In the genomic region with DNA sequence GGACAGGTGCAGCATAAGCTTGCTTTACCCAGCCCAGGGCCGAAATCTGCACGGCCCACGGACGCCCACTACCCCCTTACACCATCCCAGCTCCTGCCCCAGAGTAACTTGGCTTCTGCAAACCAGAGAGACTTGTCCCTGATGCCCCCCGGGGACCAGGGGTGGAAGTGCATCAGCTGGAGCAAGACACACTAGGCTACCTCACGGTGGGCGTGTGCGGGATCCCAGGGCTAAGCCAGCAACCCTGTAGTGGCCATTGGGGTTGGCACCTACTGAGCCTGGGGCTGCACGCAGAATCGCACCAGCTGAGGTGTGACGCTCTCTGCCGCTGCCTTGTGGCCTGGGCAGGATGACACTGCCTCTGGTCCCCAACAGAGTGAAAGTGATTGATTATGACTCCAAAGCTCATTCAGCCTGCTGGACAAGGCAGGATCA, we compare ENCODE assay signal across 9 cellular contexts. TPM values are rescaled to one million over a fixed set of nuclear protein-coding genes. Genes with fewer than 3 reads are reported as not detected.
DNase-seq lines count a peak whose midpoint lies in the region; ATAC-seq, FAIRE-seq and TF ChIP-seq lines count a peak whose summit lies in the region.
"Had no signal": no experiment of that assay in that cellular context is flagged by ENCODE, and none has a peak within 500 bp of the region (broad histone marks: within the 10 kb centered on the region; RNA-seq: fewer than 3 reads in every experiment).

No MANE protein-coding gene starts in this region.

- no peak overlapping the region for H4K91ac ChIP-seq in H1 (replicated peaks; ENCODE audit: insufficient read length, low read length)

- no peak overlapping the region for H3K18ac ChIP-seq in H1 (ENCODE audit: extremely low read depth, low read length)

- H2AFZ ChIP-seq in H1 (ENCODE audit: low read length), result no peak overlapping the region

- intact Hi-C loops in sciatic nerve (cut with DNase I), result no loop called here

- no peak overlapping the region for H2BK20ac ChIP-seq in H1 (ENCODE audit: low read length)

- peak; percentile 17 for ATAC-seq in sciatic nerve
- no peak for ATAC-seq in GM19035 (IDR thresholded peaks at IDR 0.05; ENCODE audit: unreplicated experiment)
- no peak for ATAC-seq in HG03139 (IDR thresholded peaks at IDR 0.05; ENCODE audit: unreplicated experiment)

- H3K4me2 ChIP-seq in H1 (ENCODE audit: insufficient read depth in 1 of 2, low read depth in 2 of 2, low read length in 2 of 2), result no peak overlapping the region

- no peak overlapping the region for H3K56ac ChIP-seq in H1 (replicated peaks; ENCODE audit: insufficient read length, low read depth, low read length)

- no peak overlapping the region for H2AK5ac ChIP-seq in H1 (ENCODE audit: low read depth, low read length)

- no peak overlapping the region for H2BK5ac ChIP-seq in H1 (ENCODE audit: low read depth, low read length)

- no peak overlapping the region for H4K5ac ChIP-seq in H1 (ENCODE audit: insufficient read length, low read depth, low read length)

- DNase-seq in activated gamma-delta T cell treated with Interleukin-2 at 50 U/mL for 16 hours (peak; percentile 31), activated gamma-delta T cell (lab: John Stamatoyannopoulos, UW) (no peak), T follicular helper cell (ENCODE audit: low read depth) (peak; percentile 19), H1 (ENCODE audit: low read depth in 1 of 2, low spot score in 2 of 2) (peak; percentile 43 to 83), sciatic nerve (ENCODE audit: low spot score) (no peak), NCI-H187 (lab: John Stamatoyannopoulos, UW) (no peak)

- TF ChIP-seq POLR2A in H1 (IDR thresholded peaks at IDR 0.05; ENCODE audit: control extremely low read depth in 1 of 2, low read depth in 2 of 2, low read length in 2 of 2), result no peak

- H3K79me1 ChIP-seq in H1 (ENCODE audit: low read depth, low read length), result peaks cover 4% of the 10 kb centered on the region

- no peaks in the 10 kb centered on the region for H3K36me3 ChIP-seq in H1 (ENCODE audit: control insufficient read depth in 2 of 4, insufficient read depth in 4 of 4, low read length in 3 of 4)
- H3K36me3 ChIP-seq: pancreas had no signal

- H3K14ac ChIP-seq in H1 (ENCODE audit: insufficient read length), result no peak overlapping the region

- H3K27ac ChIP-seq in H1 (ENCODE audit: low read depth, low read length), result no peak overlapping the region
- H3K27ac ChIP-seq: pancreas had no signal

- POLR2A ChIA-PET in H1 (lab: Charles Lee; ENCODE audit: partially characterized antibody), result interaction anchor here (0.8 to 2.5 kb wide), 5 partner anchors 11 to 208 kb away, joined by 3 to 7 read pairs (median 4); no protein-coding TSS in a partner anchor

- no peak overlapping the region for H3K4ac ChIP-seq in H1 (replicated peaks; ENCODE audit: insufficient read length, low read depth, low read length)

- CTCF ChIA-PET in H1 (lab: Charles Lee; ENCODE audit: partially characterized antibody), result interaction anchor here (0.6 to 2.8 kb wide), 23 partner anchors 10 to 223 kb away, joined by 3 to 21 read pairs (median 3); partner anchors contain the start of gene SLC2A8

- peaks cover 0 to 8% (median 5%) of the 10 kb centered on the region in 4 experiments; a peak in 6 of 7 replicates for H3K4me1 ChIP-seq in H1 (replicated peaks in 1 of 4; ENCODE audit: control insufficient read depth in 3 of 4, insufficient read depth in 4 of 4, low read length in 3 of 4)

- TF ChIP-seq RAD21 in H1 (IDR thresholded peaks at IDR 0.05 in 1 of 2, conservative IDR thresholded peaks at IDR 0.05 in 1 of 2; ENCODE audit: low read depth in 2 of 2, low read length in 2 of 2), result peak; percentile 63 to 70

- peaks cover 2% of the 10 kb centered on the region; the same call in 1 of the 2 replicates for H3K23me2 ChIP-seq in H1 (ENCODE audit: low read depth, low read length)

- no peak overlapping the region for H2BK120ac ChIP-seq in H1 (replicated peaks; ENCODE audit: low read depth, low read length)

- H3K9me3 ChIP-seq in H1 (ENCODE audit: insufficient read depth in 2 of 2, low read depth in 1 of 2, low read length in 1 of 2), result no peaks in the 10 kb centered on the region
- H3K9me3 ChIP-seq: pancreas had no signal

- no peak overlapping the region for H3K23ac ChIP-seq in H1 (ENCODE audit: insufficient read length)

- no peak for FAIRE-seq in H1 (lab: Jason Lieb, UNC)
- FAIRE-seq: pancreas had no signal

- no peak overlapping the region for H2BK15ac ChIP-seq in H1 (ENCODE audit: low read length)

- H2BK12ac ChIP-seq in H1 (ENCODE audit: low read depth, low read length), result no peak overlapping the region

- H3K79me2 ChIP-seq in H1 (ENCODE audit: control insufficient read depth in 1 of 2, insufficient read depth in 2 of 2, low read length in 2 of 2), result peaks cover 0 to 7% of the 10 kb centered on the region in 2 experiments; a peak in 1 of 4 replicates

- TF ChIP-seq EP300 in H1 (IDR thresholded peaks at IDR 0.05; ENCODE audit: borderline replicate concordance in 1 of 2, low read depth in 2 of 2, low read length in 2 of 2), result no peak

- WGBS in H1 (ENCODE audit: extremely low coverage in 1 of 2, insufficient coverage in 1 of 2, insufficient read length in 1 of 2, insufficient replicate concordance in 2 of 2, low coverage in 1 of 2, low lambda C conversion rate in 2 of 2, missing lambda C conversion rate in 1 of 2), 2 experiments, result 62% methylated on average over 12 of the region's 12 CpGs; no CpG with 5 or more reads in 1 of the 2 experiments

- H4K8ac ChIP-seq in H1 (ENCODE audit: extremely low read depth, insufficient read depth, low read length), result no peak overlapping the region

- H3K9ac ChIP-seq in H1 (replicated peaks in 1 of 4; ENCODE audit: extremely low read depth in 1 of 4, low read depth in 3 of 4, low read length in 3 of 4), result no peak overlapping the region

- peak; percentile 65 to 76 (median 70) for TF ChIP-seq CTCF in H1 (IDR thresholded peaks at IDR 0.05; ENCODE audit: control extremely low read depth in 1 of 3, insufficient read depth in 1 of 3, low read depth in 1 of 3, low read length in 3 of 3)

- no peak overlapping the region for H3K4me3 ChIP-seq in H1 (ENCODE audit: extremely low read depth in 1 of 4, insufficient read depth in 2 of 4, low read depth in 3 of 4, low read length in 4 of 4)

- H3K27me3 ChIP-seq in H1 (replicated peaks in 1 of 4; ENCODE audit: control insufficient read depth in 3 of 4, extremely low read depth in 1 of 4, insufficient read depth in 3 of 4, low read length in 3 of 4), result no peaks in the 10 kb centered on the region
- H3K27me3 ChIP-seq: pancreas had no signal

- H4K20me1 ChIP-seq in H1 (replicated peaks in 1 of 2; ENCODE audit: control insufficient read depth in 1 of 2, insufficient read depth in 2 of 2, low read length in 2 of 2), result peaks cover 2% of the 10 kb centered on the region in 2 experiments

TF ChIP-seq in H1, 55 proteins besides CTCF, POLR2A, EP300 and RAD21 (continues in another document):
- TF ChIP-seq SIN3A (conservative IDR thresholded peaks at IDR 0.05 in 1 of 2, IDR thresholded peaks at IDR 0.05 in 1 of 2; ENCODE audit: low read depth in 1 of 2, low read length in 2 of 2), result 0 out of 4 replicates have a peak, but pooled peaks of 1 of the 2 experiments have one; percentile 17
- TF ChIP-seq, protein P1, sequence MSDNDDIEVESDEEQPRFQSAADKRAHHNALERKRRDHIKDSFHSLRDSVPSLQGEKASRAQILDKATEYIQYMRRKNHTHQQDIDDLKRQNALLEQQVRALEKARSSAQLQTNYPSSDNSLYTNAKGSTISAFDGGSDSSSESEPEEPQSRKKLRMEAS (IDR thresholded peaks at IDR 0.05), result peak; percentile 59

RNA-seq across cellular contexts. Expression of gene ZNF79, which starts 6.1 kb away (rescaled TPM):
- total RNA-seq in H1 (2021; fragmentation: NEBNext Ultra II Directional; extraction: Animal tissue kit (Norgen Biotek cat#: 25700)), result 7.4 and 7.6 TPM in 2 replicates
- 2.4 and 2.7 TPM in 2 replicates for polyA plus RNA-seq in H1 (2011; rRNA removed)
- 3.0 TPM for polyA plus RNA-seq in H1 (2011; cell fraction: cytosol; rRNA removed)
- 4.6 TPM for polyA plus RNA-seq in H1 (2011; cell fraction: nucleus; rRNA removed)
- 3.8 to 4.6 TPM (median 4.2 TPM) in 4 replicates for polyA plus RNA-seq in H1 (2012, experiment 1 of 2)
- polyA plus RNA-seq in H1 (2012, experiment 2 of 2), result 0.77 TPM
- polyA plus RNA-seq in H1 (2013, experiment 1 of 2), result 1.8 TPM
- polyA plus RNA-seq in H1 (2013, experiment 2 of 2), result 2.0 TPM
- 20.6 and 21.1 TPM in 2 replicates for polyA minus RNA-seq in H1 (2011; rRNA and poly(A)+ RNA removed)
- 6.9 TPM for polyA minus RNA-seq in H1 (2011; cell fraction: cytosol; rRNA and poly(A)+ RNA removed)
- polyA minus RNA-seq in H1 (2011; cell fraction: nucleus; rRNA and poly(A)+ RNA removed), result 18.3 TPM
- total RNA-seq in sciatic nerve, result 12.8 TPM

RNA-seq across cellular contexts. Expression of gene SLC2A8, which starts 21.1 kb away (rescaled TPM):
- 24.6 and 25.6 TPM in 2 replicates for total RNA-seq in H1 (2021; fragmentation: NEBNext Ultra II Directional; extraction: Animal tissue kit (Norgen Biotek cat#: 25700))
- 30.9 and 36.4 TPM in 2 replicates for polyA plus RNA-seq in H1 (2011; rRNA removed)
- polyA plus RNA-seq in H1 (2011; cell fraction: cytosol; rRNA removed), result 21.7 TPM
- 65.2 TPM for polyA plus RNA-seq in H1 (2011; cell fraction: nucleus; rRNA removed)
- 13.3 to 27.8 TPM (median 23.7 TPM) in 4 replicates for polyA plus RNA-seq in H1 (2012, experiment 1 of 2)
- 25.4 TPM for polyA plus RNA-seq in H1 (2012, experiment 2 of 2)
- 24.7 TPM for polyA plus RNA-seq in H1 (2013, experiment 1 of 2)
- 24.9 TPM for polyA plus RNA-seq in H1 (2013, experiment 2 of 2)
- 18.3 and 19.1 TPM in 2 replicates for polyA minus RNA-seq in H1 (2011; rRNA and poly(A)+ RNA removed)
- 19.2 TPM for polyA minus RNA-seq in H1 (2011; cell fraction: cytosol; rRNA and poly(A)+ RNA removed)
- 24.4 TPM for polyA minus RNA-seq in H1 (2011; cell fraction: nucleus; rRNA and poly(A)+ RNA removed)
- 22.5 TPM for total RNA-seq in sciatic nerve

RNA-seq across cellular contexts. Expression of gene RPL12, which starts 33.2 kb away (rescaled TPM):
- 1,993 and 2,006 TPM in 2 replicates for total RNA-seq in H1 (2021; fragmentation: NEBNext Ultra II Directional; extraction: Animal tissue kit (Norgen Biotek cat#: 25700))
- polyA plus RNA-seq in H1 (2011; rRNA removed), result 4,427 and 4,892 TPM in 2 replicates
- polyA plus RNA-seq in H1 (2011; cell fraction: cytosol; rRNA removed), result 5,729 TPM
- polyA plus RNA-seq in H1 (2011; cell fraction: nucleus; rRNA removed), result 1,855 TPM
- 3,132 to 3,522 TPM (median 3,375 TPM) in 4 replicates for polyA plus RNA-seq in H1 (2012, experiment 1 of 2)
- polyA plus RNA-seq in H1 (2012, experiment 2 of 2), result 5,820 TPM
- polyA plus RNA-seq in H1 (2013, experiment 1 of 2), result 3,402 TPM
- 3,308 TPM for polyA plus RNA-seq in H1 (2013, experiment 2 of 2)
- 609 and 632 TPM in 2 replicates for polyA minus RNA-seq in H1 (2011; rRNA and poly(A)+ RNA removed)
- 823 TPM for polyA minus RNA-seq in H1 (2011; cell fraction: cytosol; rRNA and poly(A)+ RNA removed)
- 843 TPM for polyA minus RNA-seq in H1 (2011; cell fraction: nucleus; rRNA and poly(A)+ RNA removed)
- 894 TPM for total RNA-seq in sciatic nerve

RNA-seq across cellular contexts. Expression of gene LRSAM1, which starts 33.3 kb away (rescaled TPM):
- total RNA-seq in H1 (2021; fragmentation: NEBNext Ultra II Directional; extraction: Animal tissue kit (Norgen Biotek cat#: 25700)), result 18.3 and 18.8 TPM in 2 replicates
- 9.7 and 16.2 TPM in 2 replicates for polyA plus RNA-seq in H1 (2011; rRNA removed)
- 14.4 TPM for polyA plus RNA-seq in H1 (2011; cell fraction: cytosol; rRNA removed)
- polyA plus RNA-seq in H1 (2011; cell fraction: nucleus; rRNA removed), result 38.1 TPM
- 13.0 to 19.6 TPM (median 17.2 TPM) in 4 replicates for polyA plus RNA-seq in H1 (2012, experiment 1 of 2)
- polyA plus RNA-seq in H1 (2012, experiment 2 of 2), result 17.2 TPM
- 10.1 TPM for polyA plus RNA-seq in H1 (2013, experiment 1 of 2)
- polyA plus RNA-seq in H1 (2013, experiment 2 of 2), result 9.4 TPM
- 9.7 and 10.9 TPM in 2 replicates for polyA minus RNA-seq in H1 (2011; rRNA and poly(A)+ RNA removed)
- polyA minus RNA-seq in H1 (2011; cell fraction: cytosol; rRNA and poly(A)+ RNA removed), result 12.3 TPM
- polyA minus RNA-seq in H1 (2011; cell fraction: nucleus; rRNA and poly(A)+ RNA removed), result 21.2 TPM
- total RNA-seq in sciatic nerve, result 27.0 TPM

Comparison
In these comparisons a context has a peak if more than half of its experiments do, and no peak if none do; other contexts are left out.
1. DNase-seq: peak in activated gamma-delta T cell treated with Interleukin-2 at 50 U/mL for 16 hours (single experiment), T follicular helper cell (single experiment) and H1 (2 of 2); none in activated gamma-delta T cell (single experiment), sciatic nerve (single experiment) and NCI-H187 (0 of 2).